Comparison of ENCODE assay signal across 1 cellular context in the genomic region with DNA sequence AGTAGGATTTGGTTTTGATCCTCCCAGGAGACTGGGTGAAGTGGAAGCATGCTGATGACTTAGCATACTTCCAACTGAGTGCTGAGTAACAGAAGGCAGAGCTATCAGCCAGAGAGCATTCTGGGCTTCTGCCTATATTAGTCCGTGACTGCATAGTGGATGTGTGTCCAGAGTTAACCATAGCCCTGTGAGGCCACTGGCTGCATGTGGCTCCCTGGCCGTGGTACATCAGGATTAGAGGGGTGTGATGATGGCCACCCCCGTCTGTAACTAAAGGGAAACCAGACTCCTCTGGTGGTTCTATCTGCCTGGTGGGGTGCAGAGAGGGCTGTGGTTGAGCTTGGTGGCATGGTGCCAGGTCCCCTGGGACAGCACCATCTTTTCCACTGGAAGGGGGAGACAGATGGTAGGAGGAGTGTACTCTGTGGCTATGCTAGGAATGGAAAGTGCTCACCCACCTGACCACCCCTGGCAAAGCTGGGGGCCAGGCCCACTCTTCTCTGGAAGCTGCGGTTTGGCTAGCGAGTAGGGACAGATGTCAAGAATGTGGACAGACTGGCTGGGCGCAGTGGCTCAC.
A peak's percentile ranks its signal among the peaks of the same experiment; 100 is the strongest.
TF ChIP-seq lines count a peak whose summit lies in the region.

No MANE protein-coding gene starts in this region.

TF ChIP-seq in HEK293, 187 proteins besides CTCF, POLR2A, EP300 and RAD21 (continued from another document):
- TF ChIP-seq, protein P1, sequence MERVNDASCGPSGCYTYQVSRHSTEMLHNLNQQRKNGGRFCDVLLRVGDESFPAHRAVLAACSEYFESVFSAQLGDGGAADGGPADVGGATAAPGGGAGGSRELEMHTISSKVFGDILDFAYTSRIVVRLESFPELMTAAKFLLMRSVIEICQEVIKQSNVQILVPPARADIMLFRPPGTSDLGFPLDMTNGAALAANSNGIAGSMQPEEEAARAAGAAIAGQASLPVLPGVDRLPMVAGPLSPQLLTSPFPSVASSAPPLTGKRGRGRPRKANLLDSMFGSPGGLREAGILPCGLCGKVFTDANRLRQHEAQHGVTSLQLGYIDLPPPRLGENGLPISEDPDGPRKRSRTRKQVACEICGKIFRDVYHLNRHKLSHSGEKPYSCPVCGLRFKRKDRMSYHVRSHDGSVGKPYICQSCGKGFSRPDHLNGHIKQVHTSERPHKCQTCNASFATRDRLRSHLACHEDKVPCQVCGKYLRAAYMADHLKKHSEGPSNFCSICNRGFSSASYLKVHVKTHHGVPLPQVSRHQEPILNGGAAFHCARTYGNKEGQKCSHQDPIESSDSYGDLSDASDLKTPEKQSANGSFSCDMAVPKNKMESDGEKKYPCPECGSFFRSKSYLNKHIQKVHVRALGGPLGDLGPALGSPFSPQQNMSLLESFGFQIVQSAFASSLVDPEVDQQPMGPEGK (tag by site-specific recombination; IDR thresholded peaks at IDR 0.05) = no peak
- TF ChIP-seq GLIS1 (tag by site-specific recombination; IDR thresholded peaks at IDR 0.05) (peak; percentile 12; the same call in 1 of the 2 replicates), ZNF394 (tag by site-specific recombination; IDR thresholded peaks at IDR 0.05; ENCODE audit: borderline replicate concordance) (no peak)
